8 cellular contexts compared by ENCODE assay signal in genomic region chrX:38220936-38221386, GRCh38. TPM values are rescaled to one million over a fixed set of nuclear protein-coding genes. Genes with fewer than 3 reads are reported as not detected.
DNase-seq lines count a peak whose midpoint lies in the region; ATAC-seq and TF ChIP-seq lines count a peak whose summit lies in the region.

No MANE protein-coding gene starts in this region.

- H3K36me3 Mint-ChIP-seq in T-cell (no peaks in the 10 kb centered on the region), glutamatergic neuron (ENCODE audit: unreplicated experiment) (no peaks in the 10 kb centered on the region)

- DNase-seq in D341Med (ENCODE audit: low spot score): peak; percentile 5
- no peak for DNase-seq in T-cell
- no peak for DNase-seq in glutamatergic neuron
- no peak for DNase-seq in AG08396 (ENCODE audit: low spot score)
- DNase-seq in pons (ENCODE audit: low spot score): no peak

- H3K4me1 ChIP-seq in parathyroid adenoma: no peaks in the 10 kb centered on the region

- no peak overlapping the region for H3K27ac ChIP-seq in parathyroid adenoma

- peak overlapping the region; percentile 9 for H3K4me3 ChIP-seq in parathyroid adenoma (ENCODE audit: low read depth, low read length)

- H3K79me2 ChIP-seq in parathyroid adenoma: no peaks in the 10 kb centered on the region

- TF ChIP-seq CTCF in glutamatergic neuron (IDR thresholded peaks at IDR 0.05; ENCODE audit: partially characterized antibody, unreplicated experiment): no peak
- TF ChIP-seq CTCF in parathyroid adenoma (IDR thresholded peaks at IDR 0.05): no peak

- no peaks in the 10 kb centered on the region for H3K9me3 ChIP-seq in parathyroid adenoma (ENCODE audit: control insufficient read depth, low read length)

- H3K27me3 Mint-ChIP-seq in T-cell (peaks cover 35 to 62% of the 10 kb centered on the region in 2 donors), glutamatergic neuron (ENCODE audit: unreplicated experiment) (no peaks in the 10 kb centered on the region)

- no peak overlapping the region for H3K27ac Mint-ChIP-seq in T-cell
- H3K27ac Mint-ChIP-seq in glutamatergic neuron (ENCODE audit: unreplicated experiment): peak overlapping the region; percentile 87

- H3K4me2 ChIP-seq in parathyroid adenoma (ENCODE audit: low read length): peak overlapping the region; percentile 65

- no peak overlapping the region for H3K9ac ChIP-seq in parathyroid adenoma

- CTCF ChIA-PET in T-cell (lab: Charles Lee): no interaction called here

- ATAC-seq in T-cell (replicated peaks in 1 of 4) (no peak), HG03565 (IDR thresholded peaks at IDR 0.05; ENCODE audit: unreplicated experiment) (no peak), HG02938 (IDR thresholded peaks at IDR 0.05; ENCODE audit: unreplicated experiment) (no peak)

- peaks cover 0 to 12% (median 2%) of the 10 kb centered on the region in 3 donors for H3K4me1 Mint-ChIP-seq in T-cell
- H3K4me1 Mint-ChIP-seq in glutamatergic neuron (ENCODE audit: low read depth, unreplicated experiment): peaks cover 9% of the 10 kb centered on the region

- no peaks in the 10 kb centered on the region for H3K27me3 ChIP-seq in parathyroid adenoma (ENCODE audit: control insufficient read depth, insufficient read depth, low read length)

- no peaks in the 10 kb centered on the region for H3K36me3 ChIP-seq in parathyroid adenoma (ENCODE audit: control insufficient read depth, insufficient read depth, low read length)

- H2AFZ ChIP-seq in parathyroid adenoma: peak overlapping the region; percentile 64

- POLR2A ChIA-PET in T-cell (lab: Charles Lee): no interaction called here

- H3K4me3 Mint-ChIP-seq in T-cell (peak overlapping the region; percentile 4 to 56 (median 34)), glutamatergic neuron (ENCODE audit: unreplicated experiment) (peak overlapping the region; percentile 87)

- no peaks in the 10 kb centered on the region for H3K9me3 Mint-ChIP-seq in T-cell
- no peaks in the 10 kb centered on the region for H3K9me3 Mint-ChIP-seq in glutamatergic neuron (ENCODE audit: unreplicated experiment)

RNA-seq across cellular contexts. Expression of gene SRPX, which starts 0.3 kb away (rescaled TPM):
- total RNA-seq in T-cell: under 1 TPM in 2 of 5 donors, not detected in 3; 0.13 to 0.15 TPM
- total RNA-seq in glutamatergic neuron (ENCODE audit: unreplicated experiment): 9.2 TPM
